8 cellular contexts compared by ENCODE assay signal in genomic region chr13:75635621-75636338, GRCh38. TPM values are rescaled to one million over a fixed set of nuclear protein-coding genes. Genes with fewer than 3 reads are reported as not detected.
DNase-seq lines count a peak whose midpoint lies in the region; ATAC-seq and TF ChIP-seq lines count a peak whose summit lies in the region.

LMO7 (plus strand) TSS chr13:75636330; CDS start chr13:75636658, 328 bp downstream.

- peaks cover 3% of the 10 kb centered on the region for H3K4me1 Mint-ChIP-seq in glutamatergic neuron (ENCODE audit: low read depth, unreplicated experiment)

- H3K4me1 ChIP-seq in A673 (ENCODE audit: insufficient read depth, low read length, poor library complexity, severe bottlenecking), result no peaks in the 10 kb centered on the region
- H3K4me1 ChIP-seq in OCI-LY7 (ENCODE audit: insufficient read depth, low read length, poor library complexity, severe bottlenecking), result peaks cover 23% of the 10 kb centered on the region
- H3K4me1 ChIP-seq in ovary (ENCODE audit: insufficient read depth), result no peaks in the 10 kb centered on the region

- H3K9me2 ChIP-seq in OCI-LY7 (ENCODE audit: insufficient read depth, low read length), result no peaks in the 10 kb centered on the region

- peak; percentile 6 for DNase-seq in A673 (ENCODE audit: low spot score)
- DNase-seq in OCI-LY7 (ENCODE audit: low spot score), result peak; percentile 45
- DNase-seq in activated naive CD4-positive, alpha-beta T cell (lab: John Stamatoyannopoulos, UW), result peak; percentile 5 to 62 (median 17)
- DNase-seq in glutamatergic neuron, result peak; percentile 43
- peak; percentile 55 to 69 (median 58) for DNase-seq in ovary
- DNase-seq in GM19240 (ENCODE audit: insufficient read length, low spot score), result no peak

- H3K4me2 ChIP-seq in OCI-LY7 (ENCODE audit: low read length), result peak within 1 kb of the TSS; percentile 86

- CTCF ChIA-PET in A673 (lab: Charles Lee), result no interaction called here
- CTCF ChIA-PET in OCI-LY7 (lab: Charles Lee; ENCODE audit: unreplicated experiment), result no interaction called here

- peak within 1 kb of the TSS; percentile 96 for H2AFZ ChIP-seq in OCI-LY7 (ENCODE audit: low read length)

- BruUV-seq in A673 (replicated peaks; lab: Mats Ljungman, UMichigan) (no TSS peak), OCI-LY7 (replicated peaks; lab: Mats Ljungman, UMichigan) (no TSS peak)

- no peak within 1 kb of the TSS for H3K27ac ChIP-seq in A673 (ENCODE audit: low read depth, low read length, poor library complexity, severe bottlenecking)
- H3K27ac ChIP-seq in OCI-LY7 (ENCODE audit: low read depth, low read length, poor library complexity, severe bottlenecking), result no peak within 1 kb of the TSS
- peak within 1 kb of the TSS; percentile 55 to 90 for H3K27ac ChIP-seq in ovary

- peaks cover 20% of the 10 kb centered on the region for H3K27me3 ChIP-seq in A673 (replicated peaks; ENCODE audit: insufficient read depth, low read depth, low read length, poor library complexity)
- no peaks in the 10 kb centered on the region for H3K27me3 ChIP-seq in ovary

- H3K36me3 ChIP-seq in A673 (ENCODE audit: insufficient read depth, low read length, poor library complexity, severe bottlenecking) (no peaks in the 10 kb centered on the region), OCI-LY7 (ENCODE audit: insufficient read depth, low read length) (no peaks in the 10 kb centered on the region), ovary (no peaks in the 10 kb centered on the region)

- POLR2A ChIA-PET in A673 (lab: Charles Lee; ENCODE audit: low non-redundant PET) (no interaction called here), OCI-LY7 (lab: Charles Lee) (interaction anchor here (0.9 kb wide), 1 partner anchor 14 kb away, joined by 4 read pairs; no protein-coding TSS in a partner anchor)

- TF ChIP-seq CTCF in A673 (conservative IDR thresholded peaks at IDR 0.05; ENCODE audit: low read depth, low read length), result no peak
- no peak for TF ChIP-seq CTCF in OCI-LY7 (conservative IDR thresholded peaks at IDR 0.05; ENCODE audit: low read length)
- TF ChIP-seq CTCF in glutamatergic neuron (IDR thresholded peaks at IDR 0.05; ENCODE audit: partially characterized antibody, unreplicated experiment), result no peak
- peak in 1 of 3 donors; percentile 23 for TF ChIP-seq CTCF in ovary (IDR thresholded peaks at IDR 0.05)

- peaks cover 13% of the 10 kb centered on the region for H3K27me3 Mint-ChIP-seq in glutamatergic neuron (ENCODE audit: unreplicated experiment)

- H3K9me3 Mint-ChIP-seq in glutamatergic neuron (ENCODE audit: unreplicated experiment), result peaks cover 2% of the 10 kb centered on the region

- no peaks in the 10 kb centered on the region; the same call in 1 of the 2 replicates for H4K20me1 ChIP-seq in OCI-LY7 (ENCODE audit: insufficient read depth, low read length)

- H3K4me3 Mint-ChIP-seq in glutamatergic neuron (ENCODE audit: unreplicated experiment), result peak within 1 kb of the TSS; percentile 73

- no peaks in the 10 kb centered on the region for H3K36me3 Mint-ChIP-seq in glutamatergic neuron (ENCODE audit: unreplicated experiment)

- TF ChIP-seq POLR2A in ovary (IDR thresholded peaks at IDR 0.05), result no peak

- no peak for TF ChIP-seq EP300 in ovary (IDR thresholded peaks at IDR 0.05)

- no peak within 1 kb of the TSS for H3K27ac Mint-ChIP-seq in glutamatergic neuron (ENCODE audit: unreplicated experiment)

- H3K4me3 ChIP-seq in A673 (ENCODE audit: low read depth, low read length, poor library complexity, severe bottlenecking), result peak within 1 kb of the TSS; percentile 69
- peak within 1 kb of the TSS; percentile 71 for H3K4me3 ChIP-seq in OCI-LY7 (ENCODE audit: low read depth, low read length, poor library complexity, severe bottlenecking)
- H3K4me3 ChIP-seq in ovary, result peak within 1 kb of the TSS; percentile 51

- H3K9me3 ChIP-seq in A673 (ENCODE audit: low read depth, low read length, poor library complexity, severe bottlenecking) (no peaks in the 10 kb centered on the region), OCI-LY7 (ENCODE audit: low read length) (no peaks in the 10 kb centered on the region), ovary (no peaks in the 10 kb centered on the region)

- no peaks in the 10 kb centered on the region for H3K79me2 ChIP-seq in OCI-LY7 (ENCODE audit: insufficient read depth, low read depth, low read length)

- ATAC-seq in GM18861 (IDR thresholded peaks at IDR 0.05; ENCODE audit: unreplicated experiment), result peak; percentile 42
- ATAC-seq in HG03039 (IDR thresholded peaks at IDR 0.05; ENCODE audit: unreplicated experiment), result peak; percentile 61

- intact Hi-C loops in A673 (cut with micrococcal nuclease; ENCODE audit: unreplicated experiment), result no loop called here
- intact Hi-C loops in OCI-LY7 (cut with micrococcal nuclease; ENCODE audit: unreplicated experiment), result loop anchor here (5.0 kb wide), 2 partner anchors 153 to 268 kb away; partner anchors contain the start of gene TBC1D4
- intact Hi-C loops in ovary (cut with DNase I), result no loop called here

- 1% methylated on average over 12 to 86 of the region's 86 CpGs for WGBS in ovary, 3 donors

RNA-seq across cellular contexts. Expression of gene LMO7, which starts in this region (rescaled TPM):
- total RNA-seq in A673 (2021) (20.3 and 20.7 TPM in 2 replicates), OCI-LY7 (2022) (25.4 and 33.6 TPM in 2 replicates), glutamatergic neuron (ENCODE audit: unreplicated experiment) (5.0 TPM), ovary (10 to 100 TPM in 6 of 7 donors, 1 to 10 TPM in 1; 9.6 to 60.7 (median 26.5) TPM)
- 21.4 and 33.6 TPM in 2 replicates for total RNA-seq in OCI-LY7 (2014; rRNA removed; shearing (Covaris generic))
- polyA plus RNA-seq in ovary, result 10 to 100 TPM; 14.4 to 20.1 TPM

Comparison
In these comparisons a context has a peak if more than half of its experiments do, and no peak if none do; other contexts are left out.
1. H3K27ac ChIP-seq: peak in ovary (2 of 2); none in A673 (single experiment) and OCI-LY7 (single experiment).
2. Peak in every context shown above with its lines, with median percentiles within 50 percentile points of each other: H3K4me3 ChIP-seq.